In genomic region chr12:89237763-89238162, GRCh38 we compare ENCODE assay signal across 21 cellular contexts.
"Had no signal": no experiment of that assay in that cellular context is flagged by ENCODE, and none has a peak within 500 bp of the region (broad histone marks: within the 10 kb centered on the region; RNA-seq: fewer than 3 reads in every experiment).

No MANE protein-coding gene starts in this region.

- H3K27ac Mint-ChIP-seq: neural progenitor cell, progenitor cell of endocrine pancreas, T-cell had no signal

- ATAC-seq: activated CD8-positive, alpha-beta T cell treated with anti-CD3 and anti-CD28 coated beads, Interleukin-2, amount 10 ng/mL, durations not matched to agents 7 days and 5 days; T-cell had no signal

- DNase-seq: activated CD4-positive, alpha-beta T cell treated with anti-CD3 and anti-CD28 coated beads for 1 hour; activated CD4-positive, alpha-beta T cell treated with anti-CD3 and anti-CD28 coated beads, Interleukin-2, amount 50 U/mL, for 1 hour; activated CD8-positive, alpha-beta T cell treated with anti-CD3 and anti-CD28 coated beads, Interleukin-2, amount 10 ng/mL, durations not matched to agents 7 days and 5 days; activated gamma-delta T cell treated with Interleukin-2 at 50 U/mL for 16 hours; aorta; effector CD8-positive, alpha-beta T cell; glutamatergic neuron; lower lobe of right lung; naive B cell; retina; sigmoid colon; stimulated activated CD4-positive, alpha-beta T cell treated with anti-CD3 and anti-CD28 coated beads, Interleukin-4, amount 100 ng/mL, for 1 hour; stimulated activated naive CD4-positive, alpha-beta T cell treated with Interleukin-2 at 50 U/mL for 16 hours; T-cell; T-helper 9 cell; upper lobe of right lung had no signal

- H3K9me3 ChIP-seq: lower lobe of right lung, sigmoid colon, upper lobe of right lung had no signal

- H3K9ac ChIP-seq: neural progenitor cell had no signal

- H3K27ac ChIP-seq: lower lobe of right lung, neural progenitor cell had no signal

- H3K4me3 ChIP-seq: lower lobe of right lung, neural progenitor cell, sigmoid colon, upper lobe of right lung had no signal

- H3K36me3 Mint-ChIP-seq: brain, naive B cell, neural progenitor cell, T-cell had no signal

- H3K27me3 ChIP-seq: neural progenitor cell, sigmoid colon, upper lobe of right lung had no signal

- H3K4me2 ChIP-seq: neural progenitor cell had no signal

- H3K4me1 ChIP-seq: neural progenitor cell had no signal

- H3K27me3 Mint-ChIP-seq: activated naive CD4-positive, alpha-beta T cell treated with anti-CD3 and anti-CD28 coated beads, Interleukin-2, amount 50 U/mL, for 24 hours; naive B cell; progenitor cell of endocrine pancreas; T-cell had no signal

- H3K36me3 ChIP-seq: lower lobe of right lung, neural progenitor cell, sigmoid colon, upper lobe of right lung had no signal

- H3K4me3 Mint-ChIP-seq: activated CD8-positive, alpha-beta T cell treated with anti-CD3 and anti-CD28 coated beads, Interleukin-2, amount 10 ng/mL, durations not matched to agents 7 days and 5 days; activated T-helper 1 cell treated with anti-CD3 and anti-CD28 coated beads, Interleukin-12 subunit alpha, Interleukin-12 subunit beta, Interleukin-2, Interleukin-4 antibody, amounts not matched to agents 30 ng/mL and 10 ng/mL and 1 ng/mL, durations not matched to agents 14 hours and 24 hours and 36 hours; brain; naive B cell; neural progenitor cell had no signal

- H2AFZ ChIP-seq: neural progenitor cell had no signal
